ENCODE assay signal across 1 cellular context in genomic region chr19:5594521-5594950, GRCh38.
TF ChIP-seq lines count a peak whose summit lies in the region.

No MANE protein-coding gene starts in this region.

TF ChIP-seq in HepG2, 621 proteins besides CTCF, POLR2A, EP300 and RAD21 (continued from another document and continues in another):
- no peak for TF ChIP-seq TRAFD1 (CRISPR knock-in tag; IDR thresholded peaks at IDR 0.05; ENCODE audit: borderline replicate concordance)
- TF ChIP-seq ZEB1 (IDR thresholded peaks at IDR 0.05; ENCODE audit: insufficient replicate concordance, low read depth) = no peak
- TF ChIP-seq ZBTB4 (CRISPR knock-in tag; IDR thresholded peaks at IDR 0.05; ENCODE audit: borderline replicate concordance) = no peak
- no peak for TF ChIP-seq ELF4 (CRISPR knock-in tag; IDR thresholded peaks at IDR 0.05; ENCODE audit: borderline replicate concordance)
- TF ChIP-seq GATAD2A (CRISPR knock-in tag; IDR thresholded peaks at IDR 0.05) = peak; percentile 86
- no peak for TF ChIP-seq CREB3 (CRISPR knock-in tag; IDR thresholded peaks at IDR 0.05)
- TF ChIP-seq ETV6 (CRISPR knock-in tag; conservative IDR thresholded peaks at IDR 0.05) = no peak
- no peak for TF ChIP-seq POLR2G (IDR thresholded peaks at IDR 0.05; ENCODE audit: low read depth, low read length)
- TF ChIP-seq ZNF484 (CRISPR knock-in tag; IDR thresholded peaks at IDR 0.05; ENCODE audit: borderline replicate concordance, low read depth) = no peak
- TF ChIP-seq TARDBP (CRISPR knock-in tag; IDR thresholded peaks at IDR 0.05) = 0 out of 2 replicates have a peak, but pooled peaks have one; percentile 34
- TF ChIP-seq FOXA3 (CRISPR knock-in tag; IDR thresholded peaks at IDR 0.05) = peak; percentile 52; the same call in 1 of the 2 replicates
- TF ChIP-seq SNAPC2 (CRISPR knock-in tag; IDR thresholded peaks at IDR 0.05) = no peak
- no peak for TF ChIP-seq ZBTB43 (CRISPR knock-in tag; conservative IDR thresholded peaks at IDR 0.05)
- TF ChIP-seq DR1 (CRISPR knock-in tag; IDR thresholded peaks at IDR 0.05) = no peak
- TF ChIP-seq NR2F2 (IDR thresholded peaks at IDR 0.05; ENCODE audit: borderline replicate concordance, low read depth) = peak; percentile 86
- peak; percentile 70; the same call in 1 of the 2 replicates for TF ChIP-seq ZNF44 (CRISPR knock-in tag; IDR thresholded peaks at IDR 0.05)
- TF ChIP-seq ZNF34 (CRISPR knock-in tag; IDR thresholded peaks at IDR 0.05; ENCODE audit: borderline replicate concordance) = no peak
- peak; percentile 53 for TF ChIP-seq PPARG (CRISPR knock-in tag; conservative IDR thresholded peaks at IDR 0.05)
- no peak for TF ChIP-seq ZNF432 (CRISPR knock-in tag; IDR thresholded peaks at IDR 0.05; ENCODE audit: borderline replicate concordance)
- TF ChIP-seq E2F1 (CRISPR knock-in tag; IDR thresholded peaks at IDR 0.05) = no peak
- TF ChIP-seq DDIT3 (CRISPR knock-in tag; IDR thresholded peaks at IDR 0.05) = no peak
- no peak for TF ChIP-seq NRL (CRISPR knock-in tag; IDR thresholded peaks at IDR 0.05; ENCODE audit: borderline replicate concordance)
- TF ChIP-seq AKAP8 (CRISPR knock-in tag; IDR thresholded peaks at IDR 0.05) = no peak
- no peak for TF ChIP-seq FOXM1 (CRISPR knock-in tag; IDR thresholded peaks at IDR 0.05)
- no peak for TF ChIP-seq ZNF318 (CRISPR knock-in tag; IDR thresholded peaks at IDR 0.05)
- TF ChIP-seq HNF1B (CRISPR knock-in tag; IDR thresholded peaks at IDR 0.05) = peak; percentile 89
- TF ChIP-seq HMG20A (CRISPR knock-in tag; IDR thresholded peaks at IDR 0.05; ENCODE audit: borderline replicate concordance) = peak; percentile 49; the same call in 1 of the 2 replicates
- TF ChIP-seq CBX5 (CRISPR knock-in tag; IDR thresholded peaks at IDR 0.05; ENCODE audit: borderline replicate concordance) = no peak
- no peak for TF ChIP-seq E2F5 (CRISPR knock-in tag; conservative IDR thresholded peaks at IDR 0.05)
- TF ChIP-seq KDM1A (CRISPR knock-in tag; IDR thresholded peaks at IDR 0.05) = peak; percentile 54; the same call in 1 of the 2 replicates
- TF ChIP-seq CAMTA2 (CRISPR knock-in tag; IDR thresholded peaks at IDR 0.05; ENCODE audit: borderline replicate concordance) = no peak
- TF ChIP-seq ELF1 (CRISPR knock-in tag; IDR thresholded peaks at IDR 0.05) = 0 out of 2 replicates have a peak, but pooled peaks have one; percentile 38
- no peak for TF ChIP-seq STAT5B (CRISPR knock-in tag; IDR thresholded peaks at IDR 0.05)
- 0 out of 2 replicates have a peak, but pooled peaks have one; percentile 45 for TF ChIP-seq ZSCAN21 (CRISPR knock-in tag; IDR thresholded peaks at IDR 0.05; ENCODE audit: borderline replicate concordance)
- peak; percentile 67; the same call in 1 of the 2 replicates for TF ChIP-seq KAT8 (CRISPR knock-in tag; IDR thresholded peaks at IDR 0.05)
- TF ChIP-seq ZNF451 (CRISPR knock-in tag; IDR thresholded peaks at IDR 0.05) = 0 out of 2 replicates have a peak, but pooled peaks have one; percentile 50
- no peak for TF ChIP-seq ZNF7 (CRISPR knock-in tag; IDR thresholded peaks at IDR 0.05)
- peak; percentile 85 to 89 for TF ChIP-seq NR2F1 (CRISPR knock-in tag; IDR thresholded peaks at IDR 0.05)
- no peak for TF ChIP-seq JUND (CRISPR knock-in tag; IDR thresholded peaks at IDR 0.05)
- 0 out of 2 replicates have a peak, but pooled peaks have one; percentile 22 for TF ChIP-seq ZNF160 (CRISPR knock-in tag; IDR thresholded peaks at IDR 0.05)
- TF ChIP-seq ZNF234 (CRISPR knock-in tag; conservative IDR thresholded peaks at IDR 0.05) = no peak
